In genomic region chr15:80462836-80463512, GRCh38 we compare ENCODE assay signal across 29 cellular contexts. TPM values are rescaled to one million over a fixed set of nuclear protein-coding genes. Genes with fewer than 3 reads are reported as not detected.
"Had no signal": no experiment of that assay in that cellular context is flagged by ENCODE, and none has a peak within 500 bp of the region (broad histone marks: within the 10 kb centered on the region; RNA-seq: fewer than 3 reads in every experiment).

No MANE protein-coding gene starts in this region.

- H3K27ac Mint-ChIP-seq: effector memory CD8-positive, alpha-beta T cell; naive thymus-derived CD8-positive, alpha-beta T cell; stimulated activated effector memory CD8-positive, alpha-beta T cell treated with anti-CD3 and anti-CD28 coated beads, Interleukin-12 subunit alpha, Interleukin-12 subunit beta, amount 100 ng/mL, for 72 hours had no signal

- H3K27ac ChIP-seq: colonic mucosa, gastrocnemius medialis, heart left ventricle, hepatocyte, ovary, psoas muscle, sigmoid colon, thoracic aorta, tibial nerve, upper lobe of right lung, uterus had no signal

- H2AFZ ChIP-seq: hepatocyte had no signal

- H3K4me3 Mint-ChIP-seq: effector memory CD8-positive, alpha-beta T cell; naive thymus-derived CD8-positive, alpha-beta T cell; stimulated activated effector memory CD8-positive, alpha-beta T cell treated with anti-CD3 and anti-CD28 coated beads, Interleukin-12 subunit alpha, Interleukin-12 subunit beta, amount 100 ng/mL, for 72 hours had no signal

- H3K36me3 Mint-ChIP-seq: naive thymus-derived CD8-positive, alpha-beta T cell; stimulated activated effector memory CD8-positive, alpha-beta T cell treated with anti-CD3 and anti-CD28 coated beads, Interleukin-12 subunit alpha, Interleukin-12 subunit beta, amount 100 ng/mL, for 72 hours had no signal

- H3K4me1 Mint-ChIP-seq: naive thymus-derived CD8-positive, alpha-beta T cell; stimulated activated effector memory CD8-positive, alpha-beta T cell treated with anti-CD3 and anti-CD28 coated beads, Interleukin-12 subunit alpha, Interleukin-12 subunit beta, amount 100 ng/mL, for 72 hours had no signal

- H3K36me3 ChIP-seq: colonic mucosa, gastrocnemius medialis, heart left ventricle, ovary, sigmoid colon, thoracic aorta, tibial nerve, upper lobe of right lung, uterus had no signal

- DNase-seq: colonic mucosa; dermis blood vessel endothelial cell; effector memory CD8-positive, alpha-beta T cell; erythroblast; foreskin fibroblast; gastrocnemius medialis; heart left ventricle; kidney; mesendoderm; midbrain; naive thymus-derived CD8-positive, alpha-beta T cell; nephron progenitor cell; nucleus accumbens; ovary; posterior cingulate gyrus; psoas muscle; right cardiac atrium; sigmoid colon; stimulated activated CD4-positive, alpha-beta T cell treated with anti-CD3 and anti-CD28 coated beads, Interleukin-2, amount 100 ng/mL, for 24 hours; stimulated activated CD4-positive, alpha-beta T cell treated with anti-CD3 and anti-CD28 coated beads, Interleukin-4, amount 100 ng/mL, for 24 hours; stimulated activated naive CD8-positive, alpha-beta T cell treated with anti-CD3 and anti-CD28 coated beads, Interleukin-15, Interleukin-2, amounts not matched to agents 100 U/mL and 50 U/mL, for 24 hours; substantia nigra; upper lobe of right lung; uterus had no signal

- H3K27me3 ChIP-seq: colonic mucosa, gastrocnemius medialis, hepatocyte, ovary, sigmoid colon, tibial nerve, upper lobe of right lung, uterus had no signal

- H3K9me3 ChIP-seq: colonic mucosa, gastrocnemius medialis, heart left ventricle, ovary, psoas muscle, sigmoid colon, thoracic aorta, tibial nerve, upper lobe of right lung, uterus had no signal

- H3K9me3 Mint-ChIP-seq: effector memory CD8-positive, alpha-beta T cell; naive thymus-derived CD8-positive, alpha-beta T cell; nephron progenitor cell; stimulated activated effector memory CD8-positive, alpha-beta T cell treated with anti-CD3 and anti-CD28 coated beads, Interleukin-12 subunit alpha, Interleukin-12 subunit beta, amount 100 ng/mL, for 72 hours had no signal

- H3K4me2 ChIP-seq: hepatocyte had no signal

- ATAC-seq: effector memory CD8-positive, alpha-beta T cell; gastrocnemius medialis; heart left ventricle; left lobe of liver; naive thymus-derived CD8-positive, alpha-beta T cell; psoas muscle; right cardiac atrium; stimulated activated effector memory CD8-positive, alpha-beta T cell treated with anti-CD3 and anti-CD28 coated beads, Interleukin-12 subunit alpha, Interleukin-12 subunit beta, amount 100 ng/mL, for 72 hours; stimulated activated naive CD8-positive, alpha-beta T cell treated with anti-CD3 and anti-CD28 coated beads, Interleukin-15, Interleukin-2, amounts not matched to agents 100 U/mL and 50 U/mL, for 24 hours; upper lobe of right lung had no signal

- H3K79me2 ChIP-seq: hepatocyte had no signal

- H3K4me1 ChIP-seq: colonic mucosa, gastrocnemius medialis, psoas muscle, sigmoid colon, uterus had no signal

- H3K4me3 ChIP-seq: colonic mucosa, gastrocnemius medialis, heart left ventricle, hepatocyte, ovary, psoas muscle, sigmoid colon, thoracic aorta, tibial nerve, upper lobe of right lung, uterus had no signal

RNA-seq across cellular contexts. Expression of gene ARNT2, which starts 58.8 kb away (rescaled TPM):
- total RNA-seq: naive thymus-derived CD8-positive, alpha-beta T cell had no signal
